In genomic region chr9:4137234-4137633, GRCh38 we compare ENCODE assay signal across 11 cellular contexts.
DNase-seq lines count a peak whose midpoint lies in the region; ATAC-seq and TF ChIP-seq lines count a peak whose summit lies in the region.
"Had no signal": no experiment of that assay in that cellular context is flagged by ENCODE, and none has a peak within 500 bp of the region (broad histone marks: within the 10 kb centered on the region; RNA-seq: fewer than 3 reads in every experiment).

No MANE protein-coding gene starts in this region.

- H2BK120ac ChIP-seq in IMR-90 (ENCODE audit: low read depth, low read length), result peak overlapping the region; percentile 75

- peaks cover 50 to 61% of the 10 kb centered on the region in 2 experiments for H3K79me1 ChIP-seq in IMR-90 (ENCODE audit: low read depth in 1 of 2, low read length in 2 of 2)

- H3K27me3 ChIP-seq in ACC112 (ENCODE audit: insufficient read depth, low read length) (no peaks in the 10 kb centered on the region), IMR-90 (ENCODE audit: control insufficient read depth, insufficient read depth, low read length) (no peaks in the 10 kb centered on the region), lung (ENCODE audit: control insufficient read depth, insufficient read depth) (no peaks in the 10 kb centered on the region)
- H3K27me3 ChIP-seq: stomach had no signal

- no peak for TF ChIP-seq POLR2A in IMR-90 (IDR thresholded peaks at IDR 0.05; ENCODE audit: low read depth, low read length)

- H3K9me1 ChIP-seq in IMR-90 (ENCODE audit: insufficient read depth, low read length), result peaks cover 33% of the 10 kb centered on the region

- no TSS peak for BruUV-seq in IMR-90 (replicated peaks; lab: Mats Ljungman, UMichigan)

- H3K4me3 Mint-ChIP-seq in chondrocyte (ENCODE audit: unreplicated experiment), result no peak overlapping the region
- no peak overlapping the region for H3K4me3 Mint-ChIP-seq in activated CD4-positive, alpha-beta T cell treated with anti-CD3 and anti-CD28 coated beads for 36 hours
- no peak overlapping the region for H3K4me3 Mint-ChIP-seq in activated T-cell treated with anti-CD3 and anti-CD28 coated beads, Interleukin-2, amount 50 U/mL, for 4 hours

- peak overlapping the region; percentile 80; the same call in 1 of the 2 replicates for H3K18ac ChIP-seq in IMR-90 (ENCODE audit: low read depth, low read length)

- TF ChIP-seq RAD21 in IMR-90 (IDR thresholded peaks at IDR 0.05; ENCODE audit: low read length), result 0 out of 2 replicates have a peak, but pooled peaks have one; percentile 10

- TF ChIP-seq CTCF in IMR-90 (conservative IDR thresholded peaks at IDR 0.05; ENCODE audit: low read depth, low read length) (no peak), chondrocyte (IDR thresholded peaks at IDR 0.05) (no peak), lung (IDR thresholded peaks at IDR 0.05; ENCODE audit: control extremely low read depth, extremely low read depth) (no peak)

- peak overlapping the region; percentile 88 for H3K27ac Mint-ChIP-seq in chondrocyte (ENCODE audit: unreplicated experiment)
- no peak overlapping the region for H3K27ac Mint-ChIP-seq in activated CD4-positive, alpha-beta T cell treated with anti-CD3 and anti-CD28 coated beads for 36 hours

- H3K14ac ChIP-seq in IMR-90 (replicated peaks; ENCODE audit: low read depth, low read length), result no peak overlapping the region; the same call in 1 of the 2 replicates

- H3K9me3 Mint-ChIP-seq in chondrocyte (ENCODE audit: low read depth), result peaks cover 3% of the 10 kb centered on the region
- no peaks in the 10 kb centered on the region for H3K9me3 Mint-ChIP-seq in activated CD4-positive, alpha-beta T cell treated with anti-CD3 and anti-CD28 coated beads for 36 hours (ENCODE audit: low read depth)
- no peaks in the 10 kb centered on the region for H3K9me3 Mint-ChIP-seq in activated T-cell treated with anti-CD3 and anti-CD28 coated beads, Interleukin-2, amount 50 U/mL, for 4 hours

- H2AK9ac ChIP-seq in IMR-90 (replicated peaks; ENCODE audit: low read depth, low read length, poor library complexity), result no peak overlapping the region

- peak overlapping the region; percentile 98 for H3K4ac ChIP-seq in IMR-90 (ENCODE audit: low read depth, low read length)

- no peak overlapping the region for H3K9ac ChIP-seq in IMR-90 (ENCODE audit: low read depth, low read length)

- peak overlapping the region; percentile 97 for H2BK5ac ChIP-seq in IMR-90 (ENCODE audit: low read depth, low read length, poor library complexity, severe bottlenecking)

- H4K8ac ChIP-seq in IMR-90 (ENCODE audit: low read depth in 2 of 2, low read length in 2 of 2), result peak overlapping the region; percentile 79 to 82; a peak in 3 of 4 replicates

- no CpG with 5 or more reads among the region's 1 CpG for WGBS in IMR-90 (ENCODE audit: extremely low coverage in 2 of 2, insufficient read length in 1 of 2), 2 experiments
- 67 to 100% methylated on average over 1 of the region's 1 CpG for WGBS in lung, 2 donors

- H3K27me3 Mint-ChIP-seq in chondrocyte (ENCODE audit: low read depth), result no peaks in the 10 kb centered on the region
- H3K27me3 Mint-ChIP-seq in activated CD4-positive, alpha-beta T cell treated with anti-CD3 and anti-CD28 coated beads for 36 hours, result peaks cover 2% of the 10 kb centered on the region
- peaks cover 2% of the 10 kb centered on the region for H3K27me3 Mint-ChIP-seq in activated T-cell treated with anti-CD3 and anti-CD28 coated beads, Interleukin-2, amount 50 U/mL, for 4 hours (ENCODE audit: low read depth)

- no peak overlapping the region for H2AFZ ChIP-seq in ACC112 (ENCODE audit: low read length, unreplicated experiment)
- H2AFZ ChIP-seq in IMR-90 (replicated peaks; ENCODE audit: low read length, poor library complexity), result no peak overlapping the region

- H2BK20ac ChIP-seq in IMR-90 (ENCODE audit: low read depth, low read length), result peak overlapping the region; percentile 76

- peak overlapping the region; percentile 43; the same call in 1 of the 2 replicates for H3K23ac ChIP-seq in IMR-90 (ENCODE audit: low read depth, low read length)

- H2BK15ac ChIP-seq in IMR-90 (ENCODE audit: low read depth, low read length), result no peak overlapping the region; the same call in 2 of the 3 replicates

- intact Hi-C loops in IMR-90 (cut with micrococcal nuclease), result loop anchor here (1.0 to 5.0 kb wide), 3 partner anchors 88 to 405 kb away; no protein-coding TSS in a partner anchor
- intact Hi-C loops in activated CD4-positive, alpha-beta T cell treated with anti-CD3 and anti-CD28 coated beads for 36 hours (cut with DNase I, micrococcal nuclease), result no loop called here

- POLR2A ChIA-PET in IMR-90 (lab: Charles Lee; ENCODE audit: unreplicated experiment), result no interaction called here
- POLR2A ChIA-PET in activated CD4-positive, alpha-beta T cell treated with anti-CD3 and anti-CD28 coated beads for 36 hours (lab: Charles Lee), result no interaction called here

- H4K5ac ChIP-seq in IMR-90 (ENCODE audit: low read depth, low read length), result peak overlapping the region; percentile 51; the same call in 1 of the 2 replicates

- DNase-seq in IMR-90 (peak; percentile 97), chondrocyte (ENCODE audit: low spot score) (no peak), lung (ENCODE audit: low spot score) (no peak), ureter (ENCODE audit: low spot score) (no peak)
- no peak for DNase-seq in activated CD4-positive, alpha-beta T cell treated with anti-CD3 and anti-CD28 coated beads for 36 hours
- no peak for DNase-seq in activated T-cell treated with anti-CD3 and anti-CD28 coated beads, Interleukin-2, amount 50 U/mL, for 4 hours
- DNase-seq: NCI-H1092 treated with DMSO at 0.1 percent for 48 hours, stomach had no signal

- CTCF ChIA-PET in IMR-90 (lab: Yijun Ruan, JAX), result interaction anchor here (0.5 to 1.5 kb wide), 4 partner anchors 11 to 189 kb away, joined by 3 to 4 read pairs (median 3); no protein-coding TSS in a partner anchor
- CTCF ChIA-PET in activated CD4-positive, alpha-beta T cell treated with anti-CD3 and anti-CD28 coated beads for 36 hours (lab: Charles Lee), result interaction anchor here (0.6 to 1.3 kb wide), 2 partner anchors 20 to 82 kb away, joined by 3 read pairs; no protein-coding TSS in a partner anchor

- peak; percentile 75 for ATAC-seq in IMR-90 (ENCODE audit: low read depth)
- peak; percentile 65 for ATAC-seq in lung (ENCODE audit: insufficient read depth, low FRiP score)
- no peak for ATAC-seq in activated CD4-positive, alpha-beta T cell treated with anti-CD3 and anti-CD28 coated beads for 36 hours
- ATAC-seq in activated T-cell treated with anti-CD3 and anti-CD28 coated beads, Interleukin-2, amount 50 U/mL, for 4 hours, result no peak
- no peak for ATAC-seq in GM18870 (IDR thresholded peaks at IDR 0.05; ENCODE audit: unreplicated experiment)

- dilution Hi-C loops in IMR-90 (cut with HindIII; ENCODE audit: low sequenced_read_pairs, unreplicated experiment), result no loop called here

- H3K4me1 ChIP-seq in ACC112 (ENCODE audit: control insufficient read depth, insufficient read depth, low read length, unreplicated experiment), result peaks cover 59% of the 10 kb centered on the region
- peaks cover 23% of the 10 kb centered on the region for H3K4me1 ChIP-seq in IMR-90 (ENCODE audit: control insufficient read depth, insufficient read depth, low read length)
- H3K4me1 ChIP-seq in lung (ENCODE audit: control insufficient read depth in 2 of 2, insufficient read depth in 2 of 2, low read length in 2 of 2), result peaks cover 3% of the 10 kb centered on the region in 2 donors

- H3K79me2 ChIP-seq in ACC112 (ENCODE audit: control insufficient read depth, insufficient read depth, low read length, unreplicated experiment), result peaks cover 6% of the 10 kb centered on the region

- peak overlapping the region; percentile 54 for H3K4me3 ChIP-seq in ACC112 (ENCODE audit: low read depth, low read length)
- H3K4me3 ChIP-seq in IMR-90 (ENCODE audit: insufficient read depth, low read depth, low read length), result no peak overlapping the region
- H3K4me3 ChIP-seq in lung, result no peak overlapping the region
- H3K4me3 ChIP-seq: stomach had no signal

- in situ Hi-C loops in IMR-90 (cut with MboI; ENCODE audit: low sequenced_read_pairs), result loop anchor here (25.0 kb wide), 1 partner anchor 1300 kb away; the partner anchor contains the start of gene PUM3

- peak overlapping the region; percentile 81 for H3K56ac ChIP-seq in IMR-90 (ENCODE audit: extremely low read depth, insufficient read depth, low read length)

- peak overlapping the region; percentile 94 for H3K27ac ChIP-seq in ACC112 (ENCODE audit: low read depth, low read length)
- peak overlapping the region; percentile 75 for H3K27ac ChIP-seq in IMR-90 (ENCODE audit: insufficient read depth, low read length)
- no peak overlapping the region for H3K27ac ChIP-seq in lung (ENCODE audit: low read depth in 1 of 2, low read length in 1 of 2)
- H3K27ac ChIP-seq: C4-2B had no signal

- H3K4me1 Mint-ChIP-seq in chondrocyte (ENCODE audit: low read depth), result peaks cover 42% of the 10 kb centered on the region
- H3K4me1 Mint-ChIP-seq in activated CD4-positive, alpha-beta T cell treated with anti-CD3 and anti-CD28 coated beads for 36 hours, result no peaks in the 10 kb centered on the region
- no peaks in the 10 kb centered on the region for H3K4me1 Mint-ChIP-seq in activated T-cell treated with anti-CD3 and anti-CD28 coated beads, Interleukin-2, amount 50 U/mL, for 4 hours (ENCODE audit: low read depth)

- H3K36me3 Mint-ChIP-seq in chondrocyte (ENCODE audit: low read depth), result no peaks in the 10 kb centered on the region
- H3K36me3 Mint-ChIP-seq in activated CD4-positive, alpha-beta T cell treated with anti-CD3 and anti-CD28 coated beads for 36 hours (ENCODE audit: low read depth), result no peaks in the 10 kb centered on the region
- H3K36me3 Mint-ChIP-seq in activated T-cell treated with anti-CD3 and anti-CD28 coated beads, Interleukin-2, amount 50 U/mL, for 4 hours (ENCODE audit: insufficient read depth), result no peaks in the 10 kb centered on the region

- peak overlapping the region; percentile 71 for H3K4me2 ChIP-seq in IMR-90 (ENCODE audit: low read depth, low read length)

- peak overlapping the region; percentile 89; the same call in 1 of the 2 replicates for H4K91ac ChIP-seq in IMR-90 (ENCODE audit: insufficient read depth, low read depth, low read length)

- H4K20me1 ChIP-seq in IMR-90 (ENCODE audit: insufficient read depth, low read length), result no peaks in the 10 kb centered on the region

- H3K36me3 ChIP-seq in ACC112 (ENCODE audit: insufficient read depth, low read length), result no peaks in the 10 kb centered on the region
- H3K36me3 ChIP-seq in IMR-90 (ENCODE audit: control insufficient read depth, insufficient read depth, low read length), result no peaks in the 10 kb centered on the region
- H3K36me3 ChIP-seq in lung (ENCODE audit: control insufficient read depth in 2 of 2, insufficient read depth in 2 of 2, low read length in 2 of 2), result no peaks in the 10 kb centered on the region
- H3K36me3 ChIP-seq: stomach had no signal

- no peaks in the 10 kb centered on the region for H3K9me3 ChIP-seq in IMR-90 (ENCODE audit: control insufficient read depth, insufficient read depth, low read length)
- no peaks in the 10 kb centered on the region for H3K9me3 ChIP-seq in lung (ENCODE audit: control insufficient read depth in 2 of 2, insufficient read depth in 1 of 2, low read length in 1 of 2)
- H3K9me3 ChIP-seq: stomach had no signal

- no peak overlapping the region for H2AK5ac ChIP-seq in IMR-90 (ENCODE audit: low read depth, low read length)

TF ChIP-seq in IMR-90, 13 proteins besides CTCF, POLR2A, EP300 and RAD21 (continues in another document):
- TF ChIP-seq FOS (IDR thresholded peaks at IDR 0.05; ENCODE audit: low read depth, low read length) (peak; percentile 87), MAFK (IDR thresholded peaks at IDR 0.05; ENCODE audit: low read depth, low read length) (peak; percentile 51; the same call in 1 of the 2 replicates)

Comparison
In these comparisons a context has a peak if more than half of its experiments do, and no peak if none do; other contexts are left out.
1. H3K27ac ChIP-seq: peak in ACC112 (single experiment) and IMR-90 (single experiment); none in lung (0 of 2).
2. ATAC-seq: peak in IMR-90 (single experiment) and lung (single experiment); none in activated CD4-positive, alpha-beta T cell treated with anti-CD3 and anti-CD28 coated beads for 36 hours (single experiment), activated T-cell treated with anti-CD3 and anti-CD28 coated beads, Interleukin-2, amount 50 U/mL, for 4 hours (0 of 2) and GM18870 (single experiment).